ENCODE assay signal across 21 cellular contexts in genomic region chr3:144660097-144660496, GRCh38.
DNase-seq lines count a peak whose midpoint lies in the region; ATAC-seq and TF ChIP-seq lines count a peak whose summit lies in the region.
"Had no signal": no experiment of that assay in that cellular context is flagged by ENCODE, and none has a peak within 500 bp of the region (broad histone marks: within the 10 kb centered on the region; RNA-seq: fewer than 3 reads in every experiment).

No MANE protein-coding gene starts in this region.

- DNase-seq in Right ventricle myocardium superior (no peak), heart left ventricle (no peak), MV-4-11 (lab: John Stamatoyannopoulos, UW) (peak; percentile 94), OCI-M1 (lab: John Stamatoyannopoulos, UW) (peak; percentile 29), upper lobe of right lung (no peak), dedifferentiated amniotic fluid mesenchymal stem cell (ENCODE audit: extremely low spot score) (no peak), inferior parietal cortex (ENCODE audit: extremely low spot score) (no peak)
- DNase-seq: CD8-positive, alpha-beta memory T cell; DMS79 treated with DMSO at 0.1 percent for 48 hours; KG1; NCI-H1092; NCI-H1436 treated with DMSO at 0.1 percent for 48 hours; NCI-H2029; NCI-H2171; NCI-H446 treated with DMSO at 0.1 percent for 48 hours; NK-92 treated with Interleukin-12 subunit alpha and Interleukin-12 subunit beta, amount 100 ng/mL, for 24 hours; T-cell had no signal

- H3K9me3 ChIP-seq in heart left ventricle = no peaks in the 10 kb centered on the region
- H3K9me3 ChIP-seq in upper lobe of right lung = no peaks in the 10 kb centered on the region
- H3K9me3 ChIP-seq: A549 had no signal

- H3K27ac ChIP-seq in heart left ventricle (no peak overlapping the region), upper lobe of right lung (no peak overlapping the region)
- H3K27ac ChIP-seq: A549, BLaER1, SK-N-MC had no signal

- H3K4me3 ChIP-seq in heart left ventricle (no peak overlapping the region), upper lobe of right lung (no peak overlapping the region)
- H3K4me3 ChIP-seq: A549, BLaER1, SK-N-MC had no signal

- H3K36me3 ChIP-seq in heart left ventricle (no peaks in the 10 kb centered on the region), upper lobe of right lung (no peaks in the 10 kb centered on the region)
- H3K36me3 ChIP-seq: BLaER1 had no signal

- H3K27me3 ChIP-seq in heart left ventricle = no peaks in the 10 kb centered on the region
- no peaks in the 10 kb centered on the region for H3K27me3 ChIP-seq in upper lobe of right lung
- H3K27me3 ChIP-seq: BLaER1 had no signal

- TF ChIP-seq POLR2A in heart left ventricle (IDR thresholded peaks at IDR 0.05) = no peak

- ATAC-seq in Right ventricle myocardium superior (ENCODE audit: poor library complexity) = peak; percentile 46
- no peak for ATAC-seq in heart left ventricle
- ATAC-seq in upper lobe of right lung = peak; percentile 71
- ATAC-seq: A549, Panc1, T-cell had no signal

- TF ChIP-seq CTCF in heart left ventricle (IDR thresholded peaks at IDR 0.05) = no peak
- no peak for TF ChIP-seq CTCF in upper lobe of right lung (IDR thresholded peaks at IDR 0.05)

- 60 to 79% (median 67%) methylated on average over 1 of the region's 1 CpG for WGBS in heart left ventricle, 4 donors

- intact Hi-C loops in Right ventricle myocardium superior (cut with DNase I) = no loop called here
- intact Hi-C loops in heart left ventricle (cut with DNase I) = no loop called here
- intact Hi-C loops in upper lobe of right lung (cut with DNase I) = no loop called here

- no peaks in the 10 kb centered on the region for H3K4me1 ChIP-seq in heart left ventricle
- H3K4me1 ChIP-seq in upper lobe of right lung = no peaks in the 10 kb centered on the region
- H3K4me1 ChIP-seq: A549, BLaER1 had no signal

Comparison
In these comparisons a context has a peak if more than half of its experiments do, and no peak if none do; other contexts are left out.
1. ATAC-seq: peak in Right ventricle myocardium superior (single experiment) and upper lobe of right lung (single experiment); none in heart left ventricle (0 of 4).
2. DNase-seq: peak in MV-4-11 (single experiment) and OCI-M1 (single experiment); none in Right ventricle myocardium superior (single experiment), heart left ventricle (0 of 5), upper lobe of right lung (single experiment), dedifferentiated amniotic fluid mesenchymal stem cell (single experiment) and inferior parietal cortex (single experiment).